ENCODE assay signal across 3 cellular contexts in the genomic region with DNA sequence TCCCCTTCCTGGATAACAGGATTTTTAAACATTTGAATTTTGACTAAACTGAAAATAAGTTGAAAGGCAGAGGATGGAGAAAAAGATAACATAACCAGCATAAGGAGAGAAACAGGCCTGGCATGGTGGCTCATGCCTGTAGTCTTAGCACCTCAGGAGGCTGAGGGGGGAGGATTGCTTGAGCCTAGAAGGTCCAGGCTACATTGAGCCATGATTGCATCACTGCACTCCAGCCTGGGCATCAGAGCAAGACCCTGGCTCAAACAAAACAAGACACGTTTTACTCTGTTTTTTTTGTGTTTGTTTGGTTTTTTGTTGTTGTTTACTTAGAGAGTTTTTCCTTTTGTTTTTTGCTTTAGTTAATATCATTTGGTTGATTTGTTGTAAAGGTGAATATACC.
A peak's percentile ranks its signal among the peaks of the same experiment; 100 is the strongest.
TF ChIP-seq lines count a peak whose summit lies in the region.

No MANE protein-coding gene starts in this region.

TF ChIP-seq in HEK293, 187 proteins besides CTCF, POLR2A, EP300 and RAD21:
- TF ChIP-seq ZNF202 (tag by site-specific recombination; IDR thresholded peaks at IDR 0.05; ENCODE audit: borderline replicate concordance) (no peak), ZNF580 (tag by site-specific recombination; IDR thresholded peaks at IDR 0.05) (no peak), TCF7L2 (IDR thresholded peaks at IDR 0.05; ENCODE audit: borderline replicate concordance, low read depth, low read length) (no peak), ZNF133 (tag by site-specific recombination; IDR thresholded peaks at IDR 0.05) (no peak), ZNF121 (tag by site-specific recombination; IDR thresholded peaks at IDR 0.05) (0 out of 2 replicates have a peak, but pooled peaks have one; percentile 16), ZNF140 (tag by site-specific recombination; IDR thresholded peaks at IDR 0.05) (no peak)

TF ChIP-seq in WTC11, 78 proteins besides CTCF, POLR2A, EP300 and RAD21:
- TF ChIP-seq ZNF121 (CRISPR knock-in tag; IDR thresholded peaks at IDR 0.05) = peak; percentile 93
- no peak for TF ChIP-seq E2F1 (CRISPR knock-in tag; IDR thresholded peaks at IDR 0.05)
- TF ChIP-seq ZSCAN18 (CRISPR knock-in tag; IDR thresholded peaks at IDR 0.05) = no peak

TF ChIP-seq in H1, 55 proteins besides CTCF, POLR2A, EP300 and RAD21:
- no peak for TF ChIP-seq TAF1 (IDR thresholded peaks at IDR 0.05; ENCODE audit: low read depth, low read length)
- TF ChIP-seq MAX (IDR thresholded peaks at IDR 0.05) = no peak
- TF ChIP-seq, protein P1, sequence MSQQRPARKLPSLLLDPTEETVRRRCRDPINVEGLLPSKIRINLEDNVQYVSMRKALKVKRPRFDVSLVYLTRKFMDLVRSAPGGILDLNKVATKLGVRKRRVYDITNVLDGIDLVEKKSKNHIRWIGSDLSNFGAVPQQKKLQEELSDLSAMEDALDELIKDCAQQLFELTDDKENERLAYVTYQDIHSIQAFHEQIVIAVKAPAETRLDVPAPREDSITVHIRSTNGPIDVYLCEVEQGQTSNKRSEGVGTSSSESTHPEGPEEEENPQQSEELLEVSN (IDR thresholded peaks at IDR 0.05) = no peak
- no peak for TF ChIP-seq SP1 (IDR thresholded peaks at IDR 0.05; ENCODE audit: low read depth, low read length)
- TF ChIP-seq CHD7 (IDR thresholded peaks at IDR 0.05; ENCODE audit: insufficient replicate concordance, low read length) = no peak
- no peak for TF ChIP-seq POLR2AphosphoS5 (IDR thresholded peaks at IDR 0.05; ENCODE audit: low read depth, low read length)
- TF ChIP-seq CEBPB (IDR thresholded peaks at IDR 0.05; ENCODE audit: low read depth, low read length) = peak; percentile 65
